ENCODE assay signal across 17 cellular contexts in genomic region chr3:12835005-12835665, GRCh38.
"Had no signal": no experiment of that assay in that cellular context is flagged by ENCODE, and none has a peak within 500 bp of the region (broad histone marks: within the 10 kb centered on the region; RNA-seq: fewer than 3 reads in every experiment).

No MANE protein-coding gene starts in this region.

- H3K27ac Mint-ChIP-seq: activated CD8-positive, alpha-beta T cell treated with anti-CD3 and anti-CD28 coated beads, Interleukin-2, amount 10 ng/mL, durations not matched to agents 7 days and 5 days; activated naive CD4-positive, alpha-beta T cell treated with anti-CD3 and anti-CD28 coated beads, Interleukin-2, amount 10 ng/mL, durations not matched to agents 7 days and 5 days; activated T-helper 2 cell treated with anti-CD3 and anti-CD28 coated beads, Interferon-gamma antibody, Interleukin-2, Interleukin-4, amounts not matched to agents 10 μg/mL and 5 μg/mL and 100 μg/mL, durations not matched to agents 14 hours and 24 hours and 36 hours; naive thymus-derived CD4-positive, alpha-beta T cell had no signal

- H3K27ac ChIP-seq: foreskin keratinocyte, right lobe of liver had no signal

- FAIRE-seq: bronchial epithelial cell, endothelial cell of umbilical vein had no signal

- DNase-seq: activated CD8-positive, alpha-beta memory T cell treated with anti-CD3 and anti-CD28 coated beads, Interleukin-2, amount 50 U/mL, for 48 hours; activated CD8-positive, alpha-beta T cell treated with anti-CD3 and anti-CD28 coated beads, Interleukin-2, amount 10 ng/mL, durations not matched to agents 7 days and 5 days; activated naive CD4-positive, alpha-beta T cell treated with anti-CD3 and anti-CD28 coated beads, Interleukin-2, amount 10 ng/mL, durations not matched to agents 7 days and 5 days; aorta; foreskin keratinocyte; left colon; naive thymus-derived CD4-positive, alpha-beta T cell; nucleus accumbens; right lobe of liver; stimulated activated CD4-positive, alpha-beta T cell treated with anti-CD3 and anti-CD28 coated beads, Interleukin-1b, Interleukin-23, amount 100 ng/mL, for 48 hours; stimulated activated naive B cell treated with anti-CD40 and anti-IgM and Interleukin-4, amounts not matched to agents 10 μg/mL and 1 μg/mL and 100 μg/mL, for 72 hours; trophoblast cell had no signal

- H3K27me3 ChIP-seq: foreskin keratinocyte, right lobe of liver had no signal

- ATAC-seq: activated CD8-positive, alpha-beta T cell treated with anti-CD3 and anti-CD28 coated beads, Interleukin-2, amount 10 ng/mL, durations not matched to agents 7 days and 5 days; foreskin keratinocyte; left colon; naive thymus-derived CD4-positive, alpha-beta T cell; right lobe of liver; stimulated activated naive B cell treated with anti-CD40 and anti-IgM and Interleukin-4, amounts not matched to agents 10 μg/mL and 1 μg/mL and 100 μg/mL, for 72 hours had no signal

- H3K27me3 Mint-ChIP-seq: activated naive CD4-positive, alpha-beta T cell treated with anti-CD3 and anti-CD28 coated beads, Interleukin-2, amount 10 ng/mL, durations not matched to agents 7 days and 5 days; naive thymus-derived CD4-positive, alpha-beta T cell; stimulated activated naive B cell treated with anti-CD40 and anti-IgM and Interleukin-4, amounts not matched to agents 10 μg/mL and 1 μg/mL and 100 μg/mL, for 72 hours had no signal

- H3K9me3 ChIP-seq: right lobe of liver had no signal

- H3K9me3 Mint-ChIP-seq: activated naive CD4-positive, alpha-beta T cell treated with anti-CD3 and anti-CD28 coated beads, Interleukin-2, amount 10 ng/mL, durations not matched to agents 7 days and 5 days; activated T-helper 2 cell treated with anti-CD3 and anti-CD28 coated beads, Interferon-gamma antibody, Interleukin-2, Interleukin-4, amounts not matched to agents 10 μg/mL and 5 μg/mL and 100 μg/mL, durations not matched to agents 14 hours and 24 hours and 36 hours; naive thymus-derived CD4-positive, alpha-beta T cell; stimulated activated naive B cell treated with anti-CD40 and anti-IgM and Interleukin-4, amounts not matched to agents 10 μg/mL and 1 μg/mL and 100 μg/mL, for 72 hours; T-helper 2 cell treated with Interferon-gamma antibody and Interleukin-4, amounts not matched to agents 5 μg/mL and 100 μg/mL, for 36 hours had no signal

- H3K4me3 ChIP-seq: lung, right lobe of liver had no signal

- H3K4me3 Mint-ChIP-seq: activated CD8-positive, alpha-beta T cell treated with anti-CD3 and anti-CD28 coated beads, Interleukin-2, amount 10 ng/mL, durations not matched to agents 7 days and 5 days; activated naive CD4-positive, alpha-beta T cell treated with anti-CD3 and anti-CD28 coated beads, Interleukin-2, amount 10 ng/mL, durations not matched to agents 7 days and 5 days; naive thymus-derived CD4-positive, alpha-beta T cell; stimulated activated naive B cell treated with anti-CD40 and anti-IgM and Interleukin-4, amounts not matched to agents 10 μg/mL and 1 μg/mL and 100 μg/mL, for 72 hours; T-helper 2 cell treated with Interferon-gamma antibody and Interleukin-4, amounts not matched to agents 5 μg/mL and 100 μg/mL, for 36 hours had no signal
